ENCODE assay signal across 32 cellular contexts in the genomic region with DNA sequence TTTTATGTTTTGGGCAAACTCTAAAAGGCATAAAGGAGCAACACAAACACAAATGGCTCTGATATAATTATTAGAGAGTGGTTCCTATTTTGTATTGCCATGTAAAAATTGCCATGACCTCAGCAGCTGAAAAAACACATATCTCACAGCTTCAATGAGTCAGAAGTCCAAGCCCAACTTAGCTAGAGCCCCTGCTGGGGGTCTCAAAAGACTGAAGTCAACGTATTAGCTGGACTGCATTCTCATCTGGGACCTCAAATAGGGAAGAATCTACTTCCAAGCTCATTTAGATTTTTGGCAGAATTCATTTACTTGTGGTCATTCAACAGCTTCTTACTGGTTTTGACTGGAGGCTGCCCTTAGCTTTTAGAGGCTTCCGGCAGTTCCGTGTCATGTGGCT. TPM values are rescaled to one million over a fixed set of nuclear protein-coding genes. Genes with fewer than 3 reads are reported as not detected.
"Had no signal": no experiment of that assay in that cellular context is flagged by ENCODE, and none has a peak within 500 bp of the region (broad histone marks: within the 10 kb centered on the region; RNA-seq: fewer than 3 reads in every experiment).

No MANE protein-coding gene starts in this region.

- H3K27ac Mint-ChIP-seq: activated B cell treated with CpG ODN at 0.5 μM for 24 hours; activated CD4-positive, alpha-beta T cell treated with anti-CD3 and anti-CD28 coated beads for 36 hours; activated CD8-positive, alpha-beta memory T cell treated with anti-CD3 and anti-CD28 coated beads, Interleukin-2, amount 10 ng/mL, durations not matched to agents 7 days and 5 days; activated CD8-positive, alpha-beta T cell treated with anti-CD3 and anti-CD28 coated beads, Interleukin-2, amount 10 ng/mL, durations not matched to agents 7 days and 5 days; activated naive CD8-positive, alpha-beta T cell; activated T-cell treated with anti-CD3 and anti-CD28 coated beads, Interleukin-2, amount 50 U/mL, for 72 hours; nephron; progenitor cell of endocrine pancreas; stimulated activated naive CD8-positive, alpha-beta T cell treated with anti-CD3 and anti-CD28 coated beads, Interleukin-15, Interleukin-2, amounts not matched to agents 100 ng/mL and 50 ng/mL, for 24 hours; type B pancreatic cell had no signal

- H3K4me3 Mint-ChIP-seq: activated B cell treated with CpG ODN at 0.5 μM for 24 hours; activated CD4-positive, alpha-beta T cell treated with anti-CD3 and anti-CD28 coated beads for 36 hours; activated CD8-positive, alpha-beta memory T cell treated with anti-CD3 and anti-CD28 coated beads, Interleukin-2, amount 10 ng/mL, durations not matched to agents 7 days and 5 days; activated CD8-positive, alpha-beta T cell treated with anti-CD3 and anti-CD28 coated beads, Interleukin-2, amount 10 ng/mL, durations not matched to agents 7 days and 5 days; activated naive CD8-positive, alpha-beta T cell; activated T-cell treated with anti-CD3 and anti-CD28 coated beads, Interleukin-2, amount 50 U/mL, for 72 hours; nephron; stimulated activated naive CD8-positive, alpha-beta T cell treated with anti-CD3 and anti-CD28 coated beads, Interleukin-15, Interleukin-2, amounts not matched to agents 100 ng/mL and 50 ng/mL, for 24 hours; type B pancreatic cell had no signal

- H3K27me3 Mint-ChIP-seq: activated B cell treated with CpG ODN at 0.5 μM for 24 hours; activated CD4-positive, alpha-beta T cell treated with anti-CD3 and anti-CD28 coated beads for 36 hours; activated CD8-positive, alpha-beta memory T cell treated with anti-CD3 and anti-CD28 coated beads, Interleukin-2, amount 10 ng/mL, durations not matched to agents 7 days and 5 days; activated naive CD8-positive, alpha-beta T cell; progenitor cell of endocrine pancreas; stimulated activated naive CD8-positive, alpha-beta T cell treated with anti-CD3 and anti-CD28 coated beads, Interleukin-15, Interleukin-2, amounts not matched to agents 100 ng/mL and 50 ng/mL, for 24 hours; type B pancreatic cell had no signal

- H3K27me3 ChIP-seq: colonic mucosa, dorsolateral prefrontal cortex, heart right ventricle, neutrophil, ovary, vagina had no signal

- H3K9me3 ChIP-seq: colonic mucosa, neutrophil, ovary, vagina had no signal

- H3K4me3 ChIP-seq: colonic mucosa, dorsolateral prefrontal cortex, heart right ventricle, left ventricle myocardium inferior, lung, ovary, vagina had no signal

- H3K9me3 Mint-ChIP-seq: type B pancreatic cell had no signal

- H3K36me3 ChIP-seq: colonic mucosa, heart right ventricle, left ventricle myocardium inferior, neutrophil, ovary, vagina had no signal

- H3K27ac ChIP-seq: colonic mucosa, dorsolateral prefrontal cortex, heart right ventricle, left ventricle myocardium inferior, neutrophil, ovary, vagina had no signal

- DNase-seq: activated B cell treated with CpG ODN at 0.5 μM for 24 hours; activated CD4-positive, alpha-beta T cell treated with anti-CD3 and anti-CD28 coated beads for 36 hours; activated CD8-positive, alpha-beta memory T cell treated with anti-CD3 and anti-CD28 coated beads, Interleukin-2, amount 10 ng/mL, durations not matched to agents 7 days and 5 days; activated CD8-positive, alpha-beta T cell treated with anti-CD3 and anti-CD28 coated beads, Interleukin-2, amount 10 ng/mL, durations not matched to agents 7 days and 5 days; activated effector memory CD4-positive, alpha-beta T cell treated with Interleukin-2 at 50 U/mL for 16 hours; activated naive CD4-positive, alpha-beta T cell treated with Interleukin-2 at 50 U/mL for 16 hours; activated T-cell treated with anti-CD3 and anti-CD28 coated beads for 4 hours; activated T-cell treated with anti-CD3 and anti-CD28 coated beads, Interleukin-2, amount 50 U/mL, for 72 hours; anterior cingulate cortex; colonic mucosa; dorsolateral prefrontal cortex; effector memory CD4-positive, alpha-beta T cell; foreskin melanocyte; heart right ventricle; left ventricle myocardium inferior; ovary; retina; stimulated activated CD4-positive, alpha-beta T cell treated with anti-CD3 and anti-CD28 coated beads, Interleukin-2, amount 100 ng/mL, for 48 hours; substantia nigra; T-helper 2 cell had no signal

- H3K4me1 ChIP-seq: colonic mucosa, left ventricle myocardium inferior, vagina had no signal

- FAIRE-seq: bronchial epithelial cell, islet of Langerhans had no signal

- H3K36me3 Mint-ChIP-seq: type B pancreatic cell had no signal

- H3K4me1 Mint-ChIP-seq: activated B cell treated with CpG ODN at 0.5 μM for 24 hours; activated CD4-positive, alpha-beta T cell treated with anti-CD3 and anti-CD28 coated beads for 36 hours; activated CD8-positive, alpha-beta memory T cell treated with anti-CD3 and anti-CD28 coated beads, Interleukin-2, amount 10 ng/mL, durations not matched to agents 7 days and 5 days; nephron had no signal

RNA-seq across cellular contexts. Expression of gene FREM3, which starts 47.4 kb away (rescaled TPM):
- total RNA-seq: activated B cell treated with CpG ODN at 0.5 μM for 24 hours; activated CD4-positive, alpha-beta T cell treated with anti-CD3 and anti-CD28 coated beads for 36 hours; activated CD8-positive, alpha-beta memory T cell treated with anti-CD3 and anti-CD28 coated beads, Interleukin-2, amount 10 ng/mL, durations not matched to agents 7 days and 5 days; activated CD8-positive, alpha-beta T cell treated with anti-CD3 and anti-CD28 coated beads, Interleukin-2, amount 10 ng/mL, durations not matched to agents 7 days and 5 days; activated T-cell treated with anti-CD3 and anti-CD28 coated beads, Interleukin-2, amount 50 U/mL, for 72 hours; bronchial epithelial cell; glomerular endothelial cell; left ventricle myocardium inferior; progenitor cell of endocrine pancreas; vagina had no signal
- polyA plus RNA-seq: esophagus had no signal
